In genomic region chr19:52010674-52011073, GRCh38 we compare ENCODE assay signal across 32 cellular contexts.
"Had no signal": no experiment of that assay in that cellular context is flagged by ENCODE, and none has a peak within 500 bp of the region (broad histone marks: within the 10 kb centered on the region; RNA-seq: fewer than 3 reads in every experiment).

No MANE protein-coding gene starts in this region.

- H3K9me3 ChIP-seq: colonic mucosa had no signal

- H3K27ac ChIP-seq: ascending aorta, brain microvascular endothelial cell, colonic mucosa, epithelial cell of prostate, esophagus squamous epithelium, gastroesophageal sphincter had no signal

- DNase-seq: activated CD4-positive, alpha-beta memory T cell treated with anti-CD3 and anti-CD28 coated beads for 36 hours; activated CD4-positive, alpha-beta T cell treated with anti-CD3 and anti-CD28 coated beads for 36 hours; activated CD4-positive, alpha-beta T cell treated with anti-CD3 and anti-CD28 coated beads, Interleukin-2, amount 10 ng/mL, durations not matched to agents 24 days and 14 days; activated CD4-positive, CD25-positive, alpha-beta regulatory T cell; activated CD4-positive, CD25-positive, alpha-beta regulatory T cell treated with anti-CD3 and anti-CD28 coated beads, Interleukin-2, amount 50 U/mL, for 72 hours; activated CD8-positive, alpha-beta memory T cell treated with anti-CD3 and anti-CD28 coated beads, Interleukin-2, amount 10 ng/mL, durations not matched to agents 7 days and 5 days; activated CD8-positive, alpha-beta memory T cell treated with anti-CD3 and anti-CD28 coated beads, Interleukin-2, amount 50 U/mL, for 4 hours; activated CD8-positive, alpha-beta T cell treated with anti-CD3 and anti-CD28 coated beads, Interleukin-2, amount 10 ng/mL, durations not matched to agents 7 days and 5 days; activated effector memory CD4-positive, alpha-beta T cell treated with anti-CD3 and anti-CD28 coated beads, Interleukin-2, amount 50 U/mL, for 16 hours; activated naive CD4-positive, alpha-beta T cell treated with anti-CD3 and anti-CD28 coated beads for 36 hours; activated naive CD8-positive, alpha-beta T cell treated with anti-CD3 and anti-CD28 coated beads, Interleukin-2, amount 10 ng/mL, durations not matched to agents 7 days and 5 days; activated T-cell treated with anti-CD3 and anti-CD28 coated beads, Interleukin-2, amount 50 U/mL, for 1 hour; activated T-cell treated with anti-CD3 and anti-CD28 coated beads, Interleukin-2, amount 50 U/mL, for 48 hours; brain microvascular endothelial cell; colonic mucosa; effector CD8-positive, alpha-beta T cell; esophagus squamous epithelium; foreskin melanocyte; T-helper 1 cell; T-helper 17 cell; T1000 had no signal

- H3K36me3 ChIP-seq: colonic mucosa had no signal

- H3K4me1 ChIP-seq: colonic mucosa had no signal

- H3K27ac Mint-ChIP-seq: activated CD4-positive, alpha-beta memory T cell treated with anti-CD3 and anti-CD28 coated beads for 36 hours; activated CD4-positive, alpha-beta T cell treated with anti-CD3 and anti-CD28 coated beads for 36 hours; activated CD4-positive, alpha-beta T cell treated with anti-CD3 and anti-CD28 coated beads, Interleukin-2, amount 10 ng/mL, durations not matched to agents 24 days and 14 days; activated CD8-positive, alpha-beta memory T cell treated with anti-CD3 and anti-CD28 coated beads, Interleukin-2, amount 10 ng/mL, durations not matched to agents 7 days and 5 days; activated CD8-positive, alpha-beta T cell treated with anti-CD3 and anti-CD28 coated beads, Interleukin-2, amount 10 ng/mL, durations not matched to agents 7 days and 5 days; activated naive CD4-positive, alpha-beta T cell treated with anti-CD3 and anti-CD28 coated beads for 36 hours; activated naive CD4-positive, alpha-beta T cell treated with anti-CD3 and anti-CD28 coated beads, Interleukin-2, amount 50 U/mL, for 24 hours; activated naive CD8-positive, alpha-beta T cell treated with anti-CD3 and anti-CD28 coated beads, Interleukin-2, amount 10 ng/mL, durations not matched to agents 7 days and 5 days; activated T-helper 1 cell treated with anti-CD3 and anti-CD28 coated beads, Interleukin-12 subunit alpha, Interleukin-12 subunit beta, Interleukin-2, Interleukin-4 antibody, amounts not matched to agents 30 ng/mL and 10 ng/mL and 1 ng/mL, durations not matched to agents 14 hours and 24 hours and 36 hours; activated T-helper 2 cell treated with anti-CD3 and anti-CD28 coated beads, Interferon-gamma antibody, Interleukin-2, Interleukin-4, amounts not matched to agents 10 μg/mL and 5 μg/mL and 100 μg/mL, durations not matched to agents 14 hours and 24 hours and 36 hours; T-helper 17 cell; T-helper 2 cell treated with Interferon-gamma antibody and Interleukin-4, amounts not matched to agents 5 μg/mL and 100 μg/mL, for 36 hours had no signal

- ATAC-seq: activated CD4-positive, alpha-beta T cell treated with anti-CD3 and anti-CD28 coated beads for 36 hours; activated CD8-positive, alpha-beta memory T cell treated with anti-CD3 and anti-CD28 coated beads, Interleukin-2, amount 10 ng/mL, durations not matched to agents 7 days and 5 days; activated CD8-positive, alpha-beta T cell treated with anti-CD3 and anti-CD28 coated beads, Interleukin-2, amount 10 ng/mL, durations not matched to agents 7 days and 5 days; gastroesophageal sphincter; T-helper 17 cell had no signal

- FAIRE-seq: bronchial epithelial cell, endometrium, endothelial cell of umbilical vein had no signal

- H3K27me3 Mint-ChIP-seq: activated CD4-positive, alpha-beta memory T cell treated with anti-CD3 and anti-CD28 coated beads for 36 hours; activated CD4-positive, alpha-beta T cell treated with anti-CD3 and anti-CD28 coated beads for 36 hours; activated CD4-positive, alpha-beta T cell treated with anti-CD3 and anti-CD28 coated beads, Interleukin-2, amount 10 ng/mL, durations not matched to agents 24 days and 14 days; activated CD8-positive, alpha-beta memory T cell treated with anti-CD3 and anti-CD28 coated beads, Interleukin-2, amount 10 ng/mL, durations not matched to agents 7 days and 5 days; activated naive CD4-positive, alpha-beta T cell treated with anti-CD3 and anti-CD28 coated beads, Interleukin-2, amount 50 U/mL, for 24 hours; activated naive CD8-positive, alpha-beta T cell treated with anti-CD3 and anti-CD28 coated beads, Interleukin-2, amount 10 ng/mL, durations not matched to agents 7 days and 5 days; central memory CD8-positive, alpha-beta T cell; T-helper 17 cell had no signal

- H3K4me3 Mint-ChIP-seq: activated CD4-positive, alpha-beta memory T cell treated with anti-CD3 and anti-CD28 coated beads for 36 hours; activated CD4-positive, alpha-beta T cell treated with anti-CD3 and anti-CD28 coated beads for 36 hours; activated CD4-positive, alpha-beta T cell treated with anti-CD3 and anti-CD28 coated beads, Interleukin-2, amount 10 ng/mL, durations not matched to agents 24 days and 14 days; activated CD8-positive, alpha-beta memory T cell treated with anti-CD3 and anti-CD28 coated beads, Interleukin-2, amount 10 ng/mL, durations not matched to agents 7 days and 5 days; activated CD8-positive, alpha-beta T cell treated with anti-CD3 and anti-CD28 coated beads, Interleukin-2, amount 10 ng/mL, durations not matched to agents 7 days and 5 days; activated naive CD4-positive, alpha-beta T cell treated with anti-CD3 and anti-CD28 coated beads for 36 hours; activated naive CD4-positive, alpha-beta T cell treated with anti-CD3 and anti-CD28 coated beads, Interleukin-2, amount 50 U/mL, for 24 hours; activated naive CD8-positive, alpha-beta T cell treated with anti-CD3 and anti-CD28 coated beads, Interleukin-2, amount 10 ng/mL, durations not matched to agents 7 days and 5 days; activated T-helper 1 cell treated with anti-CD3 and anti-CD28 coated beads, Interleukin-12 subunit alpha, Interleukin-12 subunit beta, Interleukin-2, Interleukin-4 antibody, amounts not matched to agents 30 ng/mL and 10 ng/mL and 1 ng/mL, durations not matched to agents 14 hours and 24 hours and 36 hours; central memory CD8-positive, alpha-beta T cell; T-helper 17 cell; T-helper 2 cell treated with Interferon-gamma antibody and Interleukin-4, amounts not matched to agents 5 μg/mL and 100 μg/mL, for 36 hours had no signal

- H3K27me3 ChIP-seq: ascending aorta, brain microvascular endothelial cell, colonic mucosa, esophagus squamous epithelium, gastroesophageal sphincter had no signal

- H3K4me3 ChIP-seq: ascending aorta, colonic mucosa, esophagus squamous epithelium, gastroesophageal sphincter had no signal
